In genomic region chr1:93605812-93606512, GRCh38 we compare ENCODE assay signal across 12 cellular contexts.
DNase-seq lines count a peak whose midpoint lies in the region; ATAC-seq, FAIRE-seq and TF ChIP-seq lines count a peak whose summit lies in the region.
"Had no signal": no experiment of that assay in that cellular context is flagged by ENCODE, and none has a peak within 500 bp of the region (broad histone marks: within the 10 kb centered on the region; RNA-seq: fewer than 3 reads in every experiment).

No MANE protein-coding gene starts in this region.

- ATAC-seq in GM19452 (IDR thresholded peaks at IDR 0.05; ENCODE audit: unreplicated experiment): no peak
- no peak for ATAC-seq in GM19035 (IDR thresholded peaks at IDR 0.05; ENCODE audit: unreplicated experiment)

- H3K27ac ChIP-seq in SJSA1 (peak overlapping the region; percentile 43), sigmoid colon (peak overlapping the region in 3 of 4 donors; percentile 28 to 58 (median 53))

- DNase-seq in GM12892 (ENCODE audit: insufficient read length) (no peak), SJSA1 (ENCODE audit: low read depth in 1 of 2, low spot score in 2 of 2) (peak; percentile 65 to 82), fibroblast of mammary gland (ENCODE audit: low read depth) (peak; percentile 99), sigmoid colon (peak; percentile 61), RPMI8226 (no peak)
- no peak for DNase-seq in activated CD4-positive, alpha-beta T cell treated with anti-CD3 and anti-CD28 coated beads for 1 hour
- DNase-seq: activated naive CD8-positive, alpha-beta T cell treated with anti-CD3 and anti-CD28 coated beads, Interleukin-2, amount 10 ng/mL, durations not matched to agents 7 days and 5 days; NCI-H345; retina; stimulated activated naive CD4-positive, alpha-beta T cell treated with Interleukin-2 at 50 U/mL for 16 hours had no signal

- TF ChIP-seq CTCF in fibroblast of mammary gland (conservative IDR thresholded peaks at IDR 0.05; ENCODE audit: control insufficient read depth, insufficient read depth, low read depth, low read length): no peak
- TF ChIP-seq CTCF in sigmoid colon (IDR thresholded peaks at IDR 0.05): no peak

- H3K27me3 ChIP-seq in SJSA1 (replicated peaks) (no peaks in the 10 kb centered on the region; the same call in none of the 2 replicates), sigmoid colon (no peaks in the 10 kb centered on the region)

- peak; percentile 21 for FAIRE-seq in GM12892 (lab: Jason Lieb, UNC)

- H3K4me1 ChIP-seq in SJSA1 (replicated peaks): peaks cover 49% of the 10 kb centered on the region
- H3K4me1 ChIP-seq in sigmoid colon: peaks cover 0 to 32% (median 29%) of the 10 kb centered on the region in 4 donors

- peak in 3 of 4 donors; percentile 63 to 81 (median 66) for TF ChIP-seq EP300 in sigmoid colon (IDR thresholded peaks at IDR 0.05)

- intact Hi-C loops in sigmoid colon (cut with DNase I): loop anchor here (5.0 kb wide), 1 partner anchor 49 kb away; no protein-coding TSS in a partner anchor

- H3K4me3 ChIP-seq in SJSA1 (no peak overlapping the region), fibroblast of mammary gland (ENCODE audit: control insufficient read depth, low read depth, low read length) (no peak overlapping the region), sigmoid colon (no peak overlapping the region)

- peaks cover 16% of the 10 kb centered on the region for H3K36me3 ChIP-seq in SJSA1
- H3K36me3 ChIP-seq in sigmoid colon: no peaks in the 10 kb centered on the region

- TF ChIP-seq POLR2A in GM12892 (IDR thresholded peaks at IDR 0.05; ENCODE audit: low read depth, low read length) (no peak), sigmoid colon (IDR thresholded peaks at IDR 0.05) (no peak)

- WGBS in sigmoid colon, 2 donors: 77 to 84% methylated on average over 4 of the region's 4 CpGs

- H3K9me3 ChIP-seq in SJSA1 (replicated peaks) (no peaks in the 10 kb centered on the region), sigmoid colon (no peaks in the 10 kb centered on the region)

Comparison
In these comparisons a context has a peak if more than half of its experiments do, and no peak if none do; other contexts are left out.
1. DNase-seq: peak in SJSA1 (2 of 2), fibroblast of mammary gland (single experiment) and sigmoid colon (single experiment); none in GM12892 (single experiment), RPMI8226 (single experiment) and activated CD4-positive, alpha-beta T cell treated with anti-CD3 and anti-CD28 coated beads for 1 hour (single experiment).